ENCODE assay signal across 8 cellular contexts in the genomic region with DNA sequence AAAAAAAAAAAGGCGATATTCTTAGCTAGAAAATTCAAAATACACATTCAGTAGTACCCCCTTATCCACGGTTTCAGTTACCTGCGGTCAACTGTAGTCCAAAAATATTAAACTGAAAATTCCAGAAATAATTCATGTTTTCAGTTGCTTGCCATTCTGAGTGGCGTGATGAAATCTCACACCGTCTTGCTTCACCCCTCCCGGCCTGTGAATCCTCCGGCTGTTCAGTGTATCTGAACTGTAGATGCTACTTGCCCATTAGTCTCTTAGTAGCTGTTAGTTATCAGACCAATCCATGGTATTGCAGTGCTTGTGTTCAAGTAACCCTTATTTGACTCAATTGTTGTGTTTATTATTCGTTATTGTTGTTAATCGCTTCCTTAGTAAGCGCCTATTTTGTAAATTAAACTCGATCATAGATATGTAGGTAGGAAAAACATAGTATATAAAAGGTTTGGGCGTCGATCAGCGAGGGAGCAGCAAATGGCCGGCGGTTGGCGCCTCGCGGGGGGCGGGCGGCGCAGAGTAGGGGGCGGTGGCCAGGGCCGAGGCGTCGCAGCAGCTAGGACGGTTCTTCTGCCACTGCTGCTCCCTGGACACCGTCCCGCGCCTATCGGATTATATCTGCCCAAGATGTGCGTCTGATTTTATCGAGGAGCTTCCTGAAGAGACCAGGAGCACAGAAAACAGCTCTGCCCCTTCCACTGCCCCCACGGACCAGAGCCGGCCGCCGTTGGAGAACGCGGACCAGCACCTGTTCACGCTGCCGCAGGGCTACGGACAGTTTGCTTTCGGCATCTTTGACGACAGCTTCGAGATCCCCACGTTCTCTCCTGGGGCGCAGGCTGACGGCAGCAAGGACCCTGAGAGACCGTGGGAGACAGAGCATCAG. TPM values are rescaled to one million over a fixed set of nuclear protein-coding genes. Genes with fewer than 3 reads are reported as not detected.
A peak's percentile ranks its signal among the peaks of the same experiment; 100 is the strongest.
DNase-seq lines count a peak whose midpoint lies in the region; ATAC-seq and TF ChIP-seq lines count a peak whose summit lies in the region.

No MANE protein-coding gene starts in this region.

- H3K4me2 ChIP-seq in GM23248 (ENCODE audit: unreplicated experiment) = peak overlapping the region; percentile 50

- H3K36me3 Mint-ChIP-seq in dendritic cell treated with granulocyte-macrophage colony-stimulating factor and Interleukin-4, amounts not matched to agents 40 ng/mL and 50 ng/mL, for 4 days (ENCODE audit: low read depth) = no peaks in the 10 kb centered on the region
- no peaks in the 10 kb centered on the region for H3K36me3 Mint-ChIP-seq in natural killer cell

- WGBS in GM23248 (ENCODE audit: low coverage in 1 of 2, low lambda C conversion rate in 2 of 2, missing lambda C conversion rate in 2 of 2), 2 experiments = 24% methylated on average over 49 of the region's 49 CpGs

- DNase-seq in AG04450 (ENCODE audit: low read depth, low spot score) (no peak), GM23248 (peak; percentile 5), natural killer cell (no peak), OCI-M2 (lab: John Stamatoyannopoulos, UW; ENCODE audit: unreplicated experiment) (no peak), cerebellar cortex (ENCODE audit: low spot score) (no peak), SHP77 treated with DMSO at 0.1 percent for 48 hours (lab: John Stamatoyannopoulos, UW) (no peak)

- H3K4me1 ChIP-seq in GM23248 (ENCODE audit: insufficient read depth) = no peaks in the 10 kb centered on the region

- H3K4me3 ChIP-seq in AG04450 (ENCODE audit: low read depth, low read length) (0 out of 2 replicates have a peak overlapping the region, but pooled peaks have one; percentile 10), GM23248 (0 out of 2 replicates have a peak overlapping the region, but pooled peaks have one; percentile 9)

- H3K27me3 Mint-ChIP-seq in dendritic cell treated with granulocyte-macrophage colony-stimulating factor and Interleukin-4, amounts not matched to agents 40 ng/mL and 50 ng/mL, for 4 days = peaks cover 56% of the 10 kb centered on the region
- H3K27me3 Mint-ChIP-seq in natural killer cell (ENCODE audit: low read depth in 2 of 2) = peaks cover 39 to 60% of the 10 kb centered on the region in 2 donors

- no peak for ATAC-seq in natural killer cell
- ATAC-seq in HG03460 (IDR thresholded peaks at IDR 0.05; ENCODE audit: unreplicated experiment) = no peak

- POLR2A ChIA-PET in AG04450 (lab: Yijun Ruan, JAX) = no interaction called here

- H3K27ac Mint-ChIP-seq in dendritic cell treated with granulocyte-macrophage colony-stimulating factor and Interleukin-4, amounts not matched to agents 40 ng/mL and 50 ng/mL, for 4 days = peak overlapping the region; percentile 92
- peak overlapping the region in 1 of 2 donors; percentile 82 for H3K27ac Mint-ChIP-seq in natural killer cell

- no peak overlapping the region for H3K27ac ChIP-seq in AG04450 (ENCODE audit: low read depth, low read length)
- no peak overlapping the region for H3K27ac ChIP-seq in GM23248

- TF ChIP-seq CTCF in AG04450 (IDR thresholded peaks at IDR 0.05; ENCODE audit: low read depth, low read length) (no peak), natural killer cell (IDR thresholded peaks at IDR 0.05) (no peak)

- H3K4me3 Mint-ChIP-seq in dendritic cell treated with granulocyte-macrophage colony-stimulating factor and Interleukin-4, amounts not matched to agents 40 ng/mL and 50 ng/mL, for 4 days = peak overlapping the region; percentile 86
- H3K4me3 Mint-ChIP-seq in natural killer cell = peak overlapping the region; percentile 84

- H3K9me3 Mint-ChIP-seq in dendritic cell treated with granulocyte-macrophage colony-stimulating factor and Interleukin-4, amounts not matched to agents 40 ng/mL and 50 ng/mL, for 4 days = no peaks in the 10 kb centered on the region
- H3K9me3 Mint-ChIP-seq in natural killer cell = no peaks in the 10 kb centered on the region

- H3F3A ChIP-seq in GM23248 (ENCODE audit: insufficient read depth) = no peaks in the 10 kb centered on the region

- H3K79me2 ChIP-seq in GM23248 (ENCODE audit: insufficient read depth) = no peaks in the 10 kb centered on the region

- intact Hi-C loops in dendritic cell treated with granulocyte-macrophage colony-stimulating factor and Interleukin-4, amounts not matched to agents 40 ng/mL and 50 ng/mL, for 4 days (cut with micrococcal nuclease) = loop anchor here (5.0 kb wide), 1 partner anchor 42 kb away; a partner anchor contains a TSS
- intact Hi-C loops in natural killer cell (cut with micrococcal nuclease) = no loop called here

- peaks cover 30% of the 10 kb centered on the region for H3K4me1 Mint-ChIP-seq in dendritic cell treated with granulocyte-macrophage colony-stimulating factor and Interleukin-4, amounts not matched to agents 40 ng/mL and 50 ng/mL, for 4 days (ENCODE audit: low read depth)
- H3K4me1 Mint-ChIP-seq in natural killer cell = peaks cover 23 to 25% of the 10 kb centered on the region in 2 donors

- H4K20me1 ChIP-seq in GM23248 (ENCODE audit: insufficient read depth) = no peaks in the 10 kb centered on the region

- H3K27me3 ChIP-seq in AG04450 (ENCODE audit: control insufficient read depth, insufficient read depth, low read length) = peaks cover 38% of the 10 kb centered on the region
- peaks cover 49% of the 10 kb centered on the region for H3K27me3 ChIP-seq in GM23248 (replicated peaks; ENCODE audit: insufficient read depth)

- in situ Hi-C loops in GM23248 (cut with MboI) = no loop called here

- peak overlapping the region; percentile 53 for H2AFZ ChIP-seq in GM23248

- H3K36me3 ChIP-seq in GM23248 (ENCODE audit: low read depth) = no peaks in the 10 kb centered on the region

- no peak overlapping the region for H3K9ac ChIP-seq in GM23248

- peaks cover 4% of the 10 kb centered on the region; the same call in 1 of the 2 replicates for H3K9me3 ChIP-seq in AG04450 (ENCODE audit: control insufficient read depth, insufficient read depth, low read length)
- H3K9me3 ChIP-seq in GM23248 (ENCODE audit: low read depth) = no peaks in the 10 kb centered on the region

- H3K9me2 ChIP-seq in GM23248 (ENCODE audit: insufficient read depth) = no peaks in the 10 kb centered on the region

- CTCF ChIA-PET in AG04450 (lab: Charles Lee) = no interaction called here

RNA-seq across cellular contexts. Expression of a gene that starts 39.8 kb away (rescaled TPM):
- 6.5 and 12.4 TPM in 2 replicates for polyA plus RNA-seq in AG04450 (2011; rRNA removed)
- 15.3 and 19.7 TPM in 2 replicates for polyA minus RNA-seq in AG04450 (2011; rRNA and poly(A)+ RNA removed)
- 9.5 and 10.7 TPM in 2 replicates for total RNA-seq in GM23248 (2014; rRNA removed; shearing (Covaris generic))
- polyA plus RNA-seq in GM23248 (2016; fragmentation: Nextera tagmentation; extraction: Ambion mirVana) = 7.3 and 8.6 TPM in 2 replicates
- 10 to 100 TPM in 2 of 3 donors, 1 to 10 TPM in 1; 9.8 to 15.8 (median 11.4) TPM for total RNA-seq in natural killer cell
